Comparison of ENCODE assay signal across 20 cellular contexts in genomic region chr10:46292573-46293023, GRCh38. TPM values are rescaled to one million over a fixed set of nuclear protein-coding genes. Genes with fewer than 3 reads are reported as not detected.
"Had no signal": no experiment of that assay in that cellular context is flagged by ENCODE, and none has a peak within 500 bp of the region (broad histone marks: within the 10 kb centered on the region; RNA-seq: fewer than 3 reads in every experiment).

No MANE protein-coding gene starts in this region.

- H3K4me3 ChIP-seq: gastroesophageal sphincter, mucosa of descending colon, testis had no signal

- H3K4me3 Mint-ChIP-seq: activated naive CD4-positive, alpha-beta T cell treated with anti-CD3 and anti-CD28 coated beads, Interleukin-2, amount 50 U/mL, for 24 hours; central memory CD8-positive, alpha-beta T cell; stimulated activated naive CD8-positive, alpha-beta T cell treated with anti-CD3 and anti-CD28 coated beads, Interleukin-15, Interleukin-2, amounts not matched to agents 100 ng/mL and 50 ng/mL, for 24 hours; T-helper 1 cell treated with Interleukin-12 subunit alpha and Interleukin-12 subunit beta and Interleukin-4 antibody, amounts not matched to agents 30 μg/mL and 1 μg/mL, for 36 hours; WTC11 had no signal

- FAIRE-seq: urothelium cell line had no signal

- H3K4me1 ChIP-seq: gastroesophageal sphincter had no signal

- H3K27me3 Mint-ChIP-seq: activated naive CD4-positive, alpha-beta T cell treated with anti-CD3 and anti-CD28 coated beads, Interleukin-2, amount 50 U/mL, for 24 hours; stimulated activated naive CD8-positive, alpha-beta T cell treated with anti-CD3 and anti-CD28 coated beads, Interleukin-15, Interleukin-2, amounts not matched to agents 100 ng/mL and 50 ng/mL, for 24 hours had no signal

- H3K27me3 ChIP-seq: gastroesophageal sphincter, testis had no signal

- H3K27ac ChIP-seq: epithelial cell of prostate, gastroesophageal sphincter had no signal

- H3K36me3 ChIP-seq: gastroesophageal sphincter had no signal

- H3K9me3 Mint-ChIP-seq: activated naive CD4-positive, alpha-beta T cell treated with anti-CD3 and anti-CD28 coated beads, Interleukin-2, amount 50 U/mL, for 24 hours; central memory CD8-positive, alpha-beta T cell; naive thymus-derived CD8-positive, alpha-beta T cell; stimulated activated naive CD8-positive, alpha-beta T cell treated with anti-CD3 and anti-CD28 coated beads, Interleukin-15, Interleukin-2, amounts not matched to agents 100 ng/mL and 50 ng/mL, for 24 hours; T-helper 1 cell treated with Interleukin-12 subunit alpha and Interleukin-12 subunit beta and Interleukin-4 antibody, amounts not matched to agents 30 μg/mL and 1 μg/mL, for 36 hours; WTC11 had no signal

- DNase-seq: activated CD4-positive, alpha-beta T cell treated with anti-CD3 and anti-CD28 coated beads, Interleukin-2, amount 50 U/mL, for 1 hour; cortex of kidney; effector memory CD4-positive, alpha-beta T cell; nucleus accumbens; stimulated activated CD4-positive, alpha-beta T cell treated with anti-CD3 and anti-CD28 coated beads, Interleukin-15, amount 100 ng/mL, for 24 hours; stimulated activated CD4-positive, alpha-beta T cell treated with anti-CD3 and anti-CD28 coated beads, Interleukin-4, amount 100 ng/mL, for 24 hours had no signal

- H3K27ac Mint-ChIP-seq: activated naive CD4-positive, alpha-beta T cell treated with anti-CD3 and anti-CD28 coated beads, Interleukin-2, amount 50 U/mL, for 24 hours; T-helper 1 cell treated with Interleukin-12 subunit alpha and Interleukin-12 subunit beta and Interleukin-4 antibody, amounts not matched to agents 30 μg/mL and 1 μg/mL, for 36 hours; WTC11 had no signal

- ATAC-seq: naive thymus-derived CD8-positive, alpha-beta T cell; WTC11 had no signal

- H3K4me1 Mint-ChIP-seq: activated naive CD4-positive, alpha-beta T cell treated with anti-CD3 and anti-CD28 coated beads, Interleukin-2, amount 50 U/mL, for 24 hours; central memory CD8-positive, alpha-beta T cell had no signal

- H3K9me3 ChIP-seq: gastroesophageal sphincter, mucosa of descending colon, testis had no signal

- H3K36me3 Mint-ChIP-seq: activated naive CD4-positive, alpha-beta T cell treated with anti-CD3 and anti-CD28 coated beads, Interleukin-2, amount 50 U/mL, for 24 hours; naive thymus-derived CD8-positive, alpha-beta T cell; WTC11 had no signal

RNA-seq across cellular contexts. Expression of gene ANTXRL, which starts 5.8 kb away (rescaled TPM):
- total RNA-seq: gastroesophageal sphincter; kidney epithelial cell; lung microvascular endothelial cell; mucosa of descending colon; naive thymus-derived CD8-positive, alpha-beta T cell; pulmonary artery endothelial cell; WTC11 had no signal
- polyA plus RNA-seq: naive thymus-derived CD8-positive, alpha-beta T cell had no signal
